25 cellular contexts compared by ENCODE assay signal in genomic region chr4:187414716-187415115, GRCh38.
"Had no signal": no experiment of that assay in that cellular context is flagged by ENCODE, and none has a peak within 500 bp of the region (broad histone marks: within the 10 kb centered on the region; RNA-seq: fewer than 3 reads in every experiment).

No MANE protein-coding gene starts in this region.

- H2AFZ ChIP-seq: hepatocyte, neural progenitor cell had no signal

- DNase-seq: islet precursor cell; left ventricle myocardium inferior; mucosa of descending colon; naive B cell; natural killer cell; nephron progenitor cell; ovary; retina; right cardiac atrium; stimulated activated CD4-positive, alpha-beta T cell treated with anti-CD3 and anti-CD28 coated beads, Interleukin-1b, Interleukin-23, amount 100 ng/mL, for 48 hours; stimulated activated CD4-positive, alpha-beta T cell treated with anti-CD3 and anti-CD28 coated beads, Interleukin-2, amount 100 ng/mL, for 48 hours; stimulated activated CD4-positive, alpha-beta T cell treated with anti-CD3 and anti-CD28 coated beads, Interleukin-4, amount 100 ng/mL, for 4 hours; stimulated activated CD8-positive, alpha-beta memory T cell treated with anti-CD3 and anti-CD28 coated beads, Interleukin-4, amount 100 ng/mL, for 48 hours; stimulated activated naive CD4-positive, alpha-beta T cell treated with Interleukin-2 at 50 U/mL for 16 hours; stimulated activated naive CD8-positive, alpha-beta T cell treated with anti-CD3 and anti-CD28 coated beads, Interleukin-15, amount 100 ng/mL, for 72 hours; substantia nigra; uterus had no signal

- H3K36me3 ChIP-seq: left ventricle myocardium inferior, neural progenitor cell, ovary, prostate gland, tibial nerve, uterus had no signal

- H3K4me2 ChIP-seq: hepatocyte, neural progenitor cell, smooth muscle cell had no signal

- H3K4me1 ChIP-seq: neural progenitor cell, prostate gland, tibial nerve, uterus had no signal

- H3K27ac ChIP-seq: hepatocyte, left ventricle myocardium inferior, neural progenitor cell, ovary, prostate gland, tibial nerve, uterus had no signal

- H3K4me3 ChIP-seq: hepatocyte, left ventricle myocardium inferior, lung, mucosa of descending colon, neural progenitor cell, ovary, prostate gland, smooth muscle cell, tibial nerve, uterus had no signal

- ATAC-seq: mucosa of descending colon; natural killer cell; sciatic nerve; stimulated activated memory B cell treated with anti-CD40 and anti-IgM and Interleukin-4, amounts not matched to agents 10 μg/mL and 1 μg/mL and 100 μg/mL, for 72 hours; stimulated activated naive CD8-positive, alpha-beta T cell treated with anti-CD3 and anti-CD28 coated beads, Interleukin-15, amount 100 ng/mL, for 72 hours had no signal

- H3K9ac ChIP-seq: neural progenitor cell had no signal

- H3K27me3 ChIP-seq: hepatocyte, neural progenitor cell, ovary, tibial nerve, uterus had no signal

- H3K9me3 ChIP-seq: mucosa of descending colon, prostate gland, tibial nerve, uterus had no signal
